9 cellular contexts compared by ENCODE assay signal in the genomic region with DNA sequence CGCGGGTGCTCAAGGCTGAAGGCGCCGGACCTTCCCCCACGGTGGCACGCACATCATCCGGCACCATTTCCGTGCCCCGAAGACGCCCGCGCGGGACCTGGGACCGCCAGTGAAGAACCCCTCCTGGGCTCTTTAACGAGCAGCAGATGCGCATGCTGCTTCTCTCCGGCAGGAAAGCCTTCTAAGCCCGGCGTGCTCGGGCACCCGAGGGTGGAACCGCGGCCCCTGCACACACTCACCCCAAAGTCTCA. TPM values are rescaled to one million over a fixed set of nuclear protein-coding genes. Genes with fewer than 3 reads are reported as not detected.
DNase-seq lines count a peak whose midpoint lies in the region; ATAC-seq and TF ChIP-seq lines count a peak whose summit lies in the region.
"Had no signal": no experiment of that assay in that cellular context is flagged by ENCODE, and none has a peak within 500 bp of the region (broad histone marks: within the 10 kb centered on the region; RNA-seq: fewer than 3 reads in every experiment).

No MANE protein-coding gene starts in this region.

- H3K27me3 ChIP-seq in AG04450 (ENCODE audit: control insufficient read depth, insufficient read depth, low read length) (peaks cover 68% of the 10 kb centered on the region), KMS-11 (ENCODE audit: insufficient read depth, low read depth) (peaks cover 6% of the 10 kb centered on the region), duodenal mucosa (ENCODE audit: control insufficient read depth in 1 of 2, insufficient read depth in 2 of 2, low read length in 2 of 2) (peaks cover 4 to 7% of the 10 kb centered on the region in 2 donors)
- H3K27me3 ChIP-seq in naive thymus-derived CD4-positive, alpha-beta T cell (ENCODE audit: control insufficient read depth in 2 of 2, insufficient read depth in 2 of 2, low read length in 2 of 2) = peaks cover 7 to 8% of the 10 kb centered on the region in 2 donors

- peak overlapping the region; percentile 82 for H3K4me2 ChIP-seq in KMS-11

- H3K9ac ChIP-seq in KMS-11 (peak overlapping the region; percentile 12; the same call in 1 of the 2 replicates), duodenal mucosa (ENCODE audit: low read depth in 1 of 2, low read length in 2 of 2) (peak overlapping the region; percentile 74 to 80)

- peaks cover 21 to 40% (median 32%) of the 10 kb centered on the region in 7 donors for H3K4me1 Mint-ChIP-seq in naive thymus-derived CD4-positive, alpha-beta T cell

- peaks cover 6% of the 10 kb centered on the region for H3K4me1 ChIP-seq in KMS-11 (ENCODE audit: low read depth, poor library complexity, severe bottlenecking)
- peaks cover 28 to 32% of the 10 kb centered on the region in 2 donors for H3K4me1 ChIP-seq in duodenal mucosa (ENCODE audit: control insufficient read depth in 1 of 2, insufficient read depth in 2 of 2, low read length in 2 of 2)
- H3K4me1 ChIP-seq in naive thymus-derived CD4-positive, alpha-beta T cell (ENCODE audit: control insufficient read depth in 2 of 2, insufficient read depth in 2 of 2, low read length in 2 of 2) = no peaks in the 10 kb centered on the region

- TF ChIP-seq CTCF in AG04450 (IDR thresholded peaks at IDR 0.05; ENCODE audit: low read depth, low read length) (no peak), KMS-11 (conservative IDR thresholded peaks at IDR 0.05; ENCODE audit: low read depth, low read length) (no peak)

- H4K20me1 ChIP-seq in KMS-11 (ENCODE audit: insufficient read depth) = no peaks in the 10 kb centered on the region

- no peaks in the 10 kb centered on the region for H3K79me2 ChIP-seq in KMS-11 (ENCODE audit: insufficient read depth, low read depth)

- DNase-seq in AG04450 (ENCODE audit: low read depth, low spot score) = no peak
- no peak for DNase-seq in naive thymus-derived CD4-positive, alpha-beta T cell
- no peak for DNase-seq in erythroblast (lab: John Stamatoyannopoulos, UW)

- H3K27ac Mint-ChIP-seq in naive thymus-derived CD4-positive, alpha-beta T cell = peak overlapping the region in 1 of 9 donors; percentile 78

- H3K9me3 Mint-ChIP-seq in naive thymus-derived CD4-positive, alpha-beta T cell = peaks cover 0 to 4% (median 0%) of the 10 kb centered on the region in 11 donors

- intact Hi-C loops in naive thymus-derived CD4-positive, alpha-beta T cell (cut with micrococcal nuclease) = loop anchor here in 1 of 2 donors (5.0 kb wide), 2 partner anchors 300 to 515 kb away; no protein-coding TSS in a partner anchor

- peaks cover 65 to 74% (median 68%) of the 10 kb centered on the region in 5 donors for H3K27me3 Mint-ChIP-seq in naive thymus-derived CD4-positive, alpha-beta T cell

- H3K4me3 ChIP-seq in AG04450 (ENCODE audit: low read depth, low read length) = peak overlapping the region; percentile 50
- H3K4me3 ChIP-seq in KMS-11 (IDR thresholded peaks at IDR 0.05; ENCODE audit: insufficient read depth, low read depth, low read length) = no peak overlapping the region
- H3K4me3 ChIP-seq in duodenal mucosa (ENCODE audit: low read depth in 1 of 2, low read length in 2 of 2) = peak overlapping the region; percentile 74
- H3K4me3 ChIP-seq in naive thymus-derived CD4-positive, alpha-beta T cell (ENCODE audit: low read length) = no peak overlapping the region

- peak overlapping the region in 8 of 10 donors; percentile 21 to 79 (median 64) for H3K4me3 Mint-ChIP-seq in naive thymus-derived CD4-positive, alpha-beta T cell

- peak overlapping the region; percentile 82 for H2AFZ ChIP-seq in KMS-11 (ENCODE audit: low read depth)

- ATAC-seq in naive thymus-derived CD4-positive, alpha-beta T cell = no peak
- ATAC-seq in GM21717 (IDR thresholded peaks at IDR 0.05; ENCODE audit: unreplicated experiment) (no peak), GM21390 (IDR thresholded peaks at IDR 0.05; ENCODE audit: unreplicated experiment) (no peak), GM21360 (IDR thresholded peaks at IDR 0.05; ENCODE audit: unreplicated experiment) (no peak)

- no peak for TF ChIP-seq POLR2A in erythroblast (IDR thresholded peaks at IDR 0.05; ENCODE audit: low read length)

- H3K36me3 ChIP-seq in KMS-11 (ENCODE audit: insufficient read depth) (no peaks in the 10 kb centered on the region), duodenal mucosa (ENCODE audit: control insufficient read depth in 1 of 2, insufficient read depth in 2 of 2, low read length in 2 of 2) (no peaks in the 10 kb centered on the region)
- H3K36me3 ChIP-seq in naive thymus-derived CD4-positive, alpha-beta T cell (ENCODE audit: control insufficient read depth in 2 of 3, insufficient read depth in 3 of 3, low read length in 3 of 3) = no peaks in the 10 kb centered on the region
- H3K36me3 ChIP-seq: neutrophil had no signal

- POLR2A ChIA-PET in AG04450 (lab: Yijun Ruan, JAX) = no interaction called here
- POLR2A ChIA-PET in naive thymus-derived CD4-positive, alpha-beta T cell (lab: Charles Lee) = no interaction called here

- H3K9me3 ChIP-seq in AG04450 (ENCODE audit: control insufficient read depth, insufficient read depth, low read length) = peaks cover 4% of the 10 kb centered on the region; the same call in 1 of the 2 replicates
- H3K9me3 ChIP-seq in duodenal mucosa (ENCODE audit: control insufficient read depth in 1 of 2, low read length in 2 of 2) = no peaks in the 10 kb centered on the region
- H3K9me3 ChIP-seq in naive thymus-derived CD4-positive, alpha-beta T cell (ENCODE audit: control insufficient read depth in 2 of 3, low read length in 3 of 3) = no peaks in the 10 kb centered on the region
- H3K9me3 ChIP-seq: neutrophil had no signal

- peaks cover 0 to 5% (median 0%) of the 10 kb centered on the region in 5 donors for H3K36me3 Mint-ChIP-seq in naive thymus-derived CD4-positive, alpha-beta T cell

- H3K27ac ChIP-seq in AG04450 (ENCODE audit: low read depth, low read length) (no peak overlapping the region), KMS-11 (no peak overlapping the region), duodenal mucosa (ENCODE audit: low read depth, low read length) (peak overlapping the region; percentile 70)
- no peak overlapping the region for H3K27ac ChIP-seq in naive thymus-derived CD4-positive, alpha-beta T cell (ENCODE audit: low read depth, low read length)
- H3K27ac ChIP-seq: neutrophil had no signal

- CTCF ChIA-PET in AG04450 (lab: Charles Lee) = no interaction called here
- CTCF ChIA-PET in naive thymus-derived CD4-positive, alpha-beta T cell (lab: Charles Lee) = no interaction called here

RNA-seq across cellular contexts. Expression of a gene that starts 0.2 kb away (rescaled TPM):
- polyA plus RNA-seq in AG04450 (2011; rRNA removed) = 0.07 TPM in 1 of 2 replicates, not detected in the other
- 0.17 TPM in 1 of 2 replicates, not detected in the other for polyA minus RNA-seq in AG04450 (2011; rRNA and poly(A)+ RNA removed)
- total RNA-seq in naive thymus-derived CD4-positive, alpha-beta T cell = not detected
- polyA plus RNA-seq in naive thymus-derived CD4-positive, alpha-beta T cell = not detected

Comparison
In these comparisons a context has a peak if more than half of its experiments do, and no peak if none do; other contexts are left out.
1. H3K4me3 ChIP-seq: peak in AG04450 (single experiment) and duodenal mucosa (2 of 2); none in KMS-11 (single experiment) and naive thymus-derived CD4-positive, alpha-beta T cell (single experiment).